14 cellular contexts compared by ENCODE assay signal in genomic region chr4:4848540-4848939, GRCh38. TPM values are rescaled to one million over a fixed set of nuclear protein-coding genes. Genes with fewer than 3 reads are reported as not detected.
DNase-seq lines count a peak whose midpoint lies in the region; ATAC-seq and TF ChIP-seq lines count a peak whose summit lies in the region.
"Had no signal": no experiment of that assay in that cellular context is flagged by ENCODE, and none has a peak within 500 bp of the region (broad histone marks: within the 10 kb centered on the region; RNA-seq: fewer than 3 reads in every experiment).

No MANE protein-coding gene starts in this region.

- DNase-seq in cardiac septum (ENCODE audit: low spot score) (peak; percentile 49), right cardiac atrium (no peak), endothelial cell (ENCODE audit: low spot score) (peak; percentile 2), neural progenitor cell (ENCODE audit: low spot score) (no peak), upper lobe of right lung (peak; percentile 48), SHP77 (lab: John Stamatoyannopoulos, UW) (no peak), H7 (no peak)
- DNase-seq: ACHN; CD4-positive, CD25-positive, alpha-beta regulatory T cell; DMS 273 treated with DMSO at 0.1 percent for 48 hours; DMS79 had no signal

- H3K79me2 ChIP-seq in neural progenitor cell (ENCODE audit: low read depth): no peaks in the 10 kb centered on the region

- no peaks in the 10 kb centered on the region for H3K36me3 Mint-ChIP-seq in endothelial cell (ENCODE audit: low read depth, unreplicated experiment)
- no peaks in the 10 kb centered on the region for H3K36me3 Mint-ChIP-seq in neural progenitor cell
- H3K36me3 Mint-ChIP-seq: CD4-positive, CD25-positive, alpha-beta regulatory T cell had no signal

- H3K27me3 Mint-ChIP-seq in endothelial cell (ENCODE audit: unreplicated experiment): peaks cover 16% of the 10 kb centered on the region
- H3K27me3 Mint-ChIP-seq in neural progenitor cell (ENCODE audit: insufficient read depth, low read depth): peaks cover 37% of the 10 kb centered on the region

- H2AFZ ChIP-seq in neural progenitor cell (replicated peaks): no peak overlapping the region

- H3K4me3 ChIP-seq in right cardiac atrium (ENCODE audit: low read length): no peak overlapping the region
- H3K4me3 ChIP-seq in neural progenitor cell: no peak overlapping the region
- H3K4me3 ChIP-seq in upper lobe of right lung: no peak overlapping the region
- no peak overlapping the region for H3K4me3 ChIP-seq in H7 (ENCODE audit: insufficient read depth, low read depth, low read length)
- H3K4me3 ChIP-seq: BLaER1 treated with 17β-estradiol and CSF1 and Interleukin-3, amounts not matched to agents 10 nM and 100 nM had no signal

- intact Hi-C loops in cardiac septum (cut with DNase I) (no loop called here), right cardiac atrium (cut with DNase I) (no loop called here), upper lobe of right lung (cut with DNase I) (no loop called here)

- peaks cover 2% of the 10 kb centered on the region for H3K4me1 ChIP-seq in right cardiac atrium (ENCODE audit: control insufficient read depth, insufficient read depth, low read length)
- peaks cover 16% of the 10 kb centered on the region for H3K4me1 ChIP-seq in neural progenitor cell
- peaks cover 12% of the 10 kb centered on the region for H3K4me1 ChIP-seq in upper lobe of right lung

- H4K20me1 ChIP-seq in neural progenitor cell (ENCODE audit: low read depth): peaks cover 17% of the 10 kb centered on the region

- H3K4me3 Mint-ChIP-seq in endothelial cell (ENCODE audit: unreplicated experiment) (no peak overlapping the region), neural progenitor cell (peak overlapping the region; percentile 48)

- TF ChIP-seq CTCF in endothelial cell (IDR thresholded peaks at IDR 0.05; ENCODE audit: unreplicated experiment) (no peak), neural progenitor cell (IDR thresholded peaks at IDR 0.05) (no peak), upper lobe of right lung (IDR thresholded peaks at IDR 0.05) (no peak)

- no peak overlapping the region for H3K4me2 ChIP-seq in neural progenitor cell
- H3K4me2 ChIP-seq: BLaER1 treated with 17β-estradiol and CSF1 and Interleukin-3, amounts not matched to agents 10 nM and 100 nM had no signal

- no peak overlapping the region for H3K27ac ChIP-seq in right cardiac atrium (ENCODE audit: low read length)
- H3K27ac ChIP-seq in neural progenitor cell: no peak overlapping the region
- H3K27ac ChIP-seq in upper lobe of right lung: no peak overlapping the region
- H3K27ac ChIP-seq: BLaER1 treated with 17β-estradiol and CSF1 and Interleukin-3, amounts not matched to agents 10 nM and 100 nM; HL-60 had no signal

- H3K4me1 Mint-ChIP-seq in endothelial cell (ENCODE audit: unreplicated experiment): peaks cover 29% of the 10 kb centered on the region
- peaks cover 39% of the 10 kb centered on the region for H3K4me1 Mint-ChIP-seq in neural progenitor cell

- no peak overlapping the region for H3K9ac ChIP-seq in neural progenitor cell
- H3K9ac ChIP-seq: BLaER1 treated with 17β-estradiol and CSF1 and Interleukin-3, amounts not matched to agents 10 nM and 100 nM had no signal

- no peaks in the 10 kb centered on the region for H3K9me3 Mint-ChIP-seq in endothelial cell (ENCODE audit: unreplicated experiment)
- no peaks in the 10 kb centered on the region for H3K9me3 Mint-ChIP-seq in neural progenitor cell

- WGBS in right cardiac atrium: 94% methylated on average over 8 of the region's 8 CpGs

- H3K27me3 ChIP-seq in right cardiac atrium (ENCODE audit: control insufficient read depth, insufficient read depth) (no peaks in the 10 kb centered on the region), neural progenitor cell (peaks cover 100% of the 10 kb centered on the region), upper lobe of right lung (peaks cover 73% of the 10 kb centered on the region), H7 (ENCODE audit: control insufficient read depth, insufficient read depth, low read length) (peaks cover 42% of the 10 kb centered on the region)

- ATAC-seq in right cardiac atrium (no peak), upper lobe of right lung (no peak), GM19455 (IDR thresholded peaks at IDR 0.05; ENCODE audit: unreplicated experiment) (no peak)

- H3K27ac Mint-ChIP-seq in endothelial cell (ENCODE audit: unreplicated experiment) (no peak overlapping the region), neural progenitor cell (no peak overlapping the region)
- H3K27ac Mint-ChIP-seq: CD4-positive, CD25-positive, alpha-beta regulatory T cell had no signal

- H3K9me3 ChIP-seq in right cardiac atrium (ENCODE audit: control insufficient read depth, low read length): no peaks in the 10 kb centered on the region
- H3K9me3 ChIP-seq in neural progenitor cell (ENCODE audit: low read depth): no peaks in the 10 kb centered on the region
- H3K9me3 ChIP-seq in upper lobe of right lung: no peaks in the 10 kb centered on the region
- H3K9me3 ChIP-seq: BLaER1 treated with 17β-estradiol and CSF1 and Interleukin-3, amounts not matched to agents 10 nM and 100 nM had no signal

- peaks cover 14% of the 10 kb centered on the region for H3F3A ChIP-seq in neural progenitor cell (ENCODE audit: low read depth)

- H3K36me3 ChIP-seq in neural progenitor cell (no peaks in the 10 kb centered on the region), upper lobe of right lung (no peaks in the 10 kb centered on the region), H7 (replicated peaks; ENCODE audit: control insufficient read depth, insufficient read depth, low read length) (no peaks in the 10 kb centered on the region)
- H3K36me3 ChIP-seq: BLaER1 treated with 17β-estradiol and CSF1 and Interleukin-3, amounts not matched to agents 10 nM and 100 nM had no signal

RNA-seq across cellular contexts. Expression of gene MSX1, which starts 10.9 kb away (rescaled TPM):
- total RNA-seq in cardiac septum: 5.0 TPM
- total RNA-seq in right cardiac atrium: 1 to 10 TPM; 1.8 to 2.8 (median 2.1) TPM
- 3.6 TPM for polyA plus RNA-seq in right cardiac atrium
- 17.4 TPM for total RNA-seq in endothelial cell (ENCODE audit: unreplicated experiment)
- total RNA-seq in neural progenitor cell (ENCODE audit: low replicate concordance): 0.65 TPM in 1 of 2 replicates, not detected in the other
- total RNA-seq in upper lobe of right lung: 2.5 TPM
- total RNA-seq in H7 (2014; rRNA removed; shearing (Covaris generic)): 0.07 and 0.67 TPM in 2 replicates

Comparison
In these comparisons a context has a peak if more than half of its experiments do, and no peak if none do; other contexts are left out.
1. DNase-seq: peak in cardiac septum (single experiment), endothelial cell (single experiment) and upper lobe of right lung (single experiment); none in right cardiac atrium (0 of 3), neural progenitor cell (single experiment), SHP77 (0 of 2) and H7 (single experiment).